8 cellular contexts compared by ENCODE assay signal in genomic region chr4:169270810-169271691, GRCh38. TPM values are rescaled to one million over a fixed set of nuclear protein-coding genes. Genes with fewer than 3 reads are reported as not detected.
DNase-seq lines count a peak whose midpoint lies in the region; ATAC-seq and TF ChIP-seq lines count a peak whose summit lies in the region.

TSS of gene SH3RF1 (minus strand) at chr4:169270956. CDS start at chr4:169269212, 1,744 bp downstream.

- peaks cover 20% of the 10 kb centered on the region for H3K4me1 ChIP-seq in mesodermal cell (ENCODE audit: control insufficient read depth, insufficient read depth, low read length, poor library complexity, severe bottlenecking)

- H3K27ac Mint-ChIP-seq in stimulated activated naive CD8-positive, alpha-beta T cell treated with anti-CD3 and anti-CD28 coated beads, Interleukin-15, amount 100 ng/mL, for 72 hours: no peak within 1 kb of the TSS

- H3K36me3 ChIP-seq in mesodermal cell (ENCODE audit: control insufficient read depth, insufficient read depth, low read length): peaks cover 5% of the 10 kb centered on the region

- H3K9me3 Mint-ChIP-seq in stimulated activated naive CD8-positive, alpha-beta T cell treated with anti-CD3 and anti-CD28 coated beads, Interleukin-15, amount 100 ng/mL, for 72 hours: no peaks in the 10 kb centered on the region

- peaks cover 6% of the 10 kb centered on the region for H3K4me1 Mint-ChIP-seq in stimulated activated naive CD8-positive, alpha-beta T cell treated with anti-CD3 and anti-CD28 coated beads, Interleukin-15, amount 100 ng/mL, for 72 hours

- peak; percentile 72 for ATAC-seq in HG02642 (IDR thresholded peaks at IDR 0.05; ENCODE audit: poor library complexity, unreplicated experiment)
- peak; percentile 78 for ATAC-seq in stimulated activated naive CD8-positive, alpha-beta T cell treated with anti-CD3 and anti-CD28 coated beads, Interleukin-15, amount 100 ng/mL, for 72 hours

- DNase-seq in AG08396 (ENCODE audit: low spot score) (peak; percentile 92), GM13976 (ENCODE audit: low spot score) (peak; percentile 86), NCI-H1105 treated with DMSO at 0.1 percent for 48 hours (lab: John Stamatoyannopoulos, UW) (peak; percentile 62), UCSD-AML1 (lab: John Stamatoyannopoulos, UW; ENCODE audit: unreplicated experiment) (peak; percentile 87), epidermal melanocyte (ENCODE audit: insufficient read length, low spot score) (peak; percentile 66)
- DNase-seq in stimulated activated naive CD8-positive, alpha-beta T cell treated with anti-CD3 and anti-CD28 coated beads, Interleukin-15, amount 100 ng/mL, for 72 hours: peak; percentile 35 to 41

- H3K4me3 ChIP-seq in mesodermal cell (ENCODE audit: extremely low read depth, insufficient read depth, low read length, poor library complexity, severe bottlenecking): peak within 1 kb of the TSS; percentile 93

- peaks cover 87% of the 10 kb centered on the region for H3K27me3 Mint-ChIP-seq in stimulated activated naive CD8-positive, alpha-beta T cell treated with anti-CD3 and anti-CD28 coated beads, Interleukin-15, amount 100 ng/mL, for 72 hours

- peak within 1 kb of the TSS; percentile 83 to 87 for H3K4me3 Mint-ChIP-seq in stimulated activated naive CD8-positive, alpha-beta T cell treated with anti-CD3 and anti-CD28 coated beads, Interleukin-15, amount 100 ng/mL, for 72 hours

- no peaks in the 10 kb centered on the region for H3K9me3 ChIP-seq in mesodermal cell (ENCODE audit: control insufficient read depth, low read length)

- TF ChIP-seq CTCF in GM13976 (IDR thresholded peaks at IDR 0.05; ENCODE audit: borderline replicate concordance, control extremely low read depth, extremely low read depth, insufficient read depth, missing control alignments): peak; percentile 23

- H3K27ac ChIP-seq in mesodermal cell (ENCODE audit: low read depth, low read length, severe bottlenecking): peak within 1 kb of the TSS; percentile 79

- in situ Hi-C loops in GM13976 (cut with MboI; ENCODE audit: low sequenced_read_pairs, unreplicated experiment): no loop called here

- 0% methylated on average over 49 to 81 of the region's 110 CpGs for WGBS in mesodermal cell (ENCODE audit: insufficient coverage in 2 of 2), 2 experiments

RNA-seq across cellular contexts. Expression of gene SH3RF1, which starts in this region (rescaled TPM):
- polyA plus RNA-seq in mesodermal cell (2013, experiment 1 of 2): 15.4 TPM
- 12.3 TPM for polyA plus RNA-seq in mesodermal cell (2013, experiment 2 of 2)

Comparison
In these comparisons a context has a peak if more than half of its experiments do, and no peak if none do; other contexts are left out.
1. Peak in every context shown above with its lines: DNase-seq, ATAC-seq, H3K4me3 ChIP-seq and H3K27ac ChIP-seq.
2. DNase-seq: peak in every context shown above with its lines; median percentile 92 in AG08396; 87 in UCSD-AML1; 86 in GM13976; 66 in epidermal melanocyte; 62 in NCI-H1105 treated with DMSO at 0.1 percent for 48 hours; 38 in stimulated activated naive CD8-positive, alpha-beta T cell treated with anti-CD3 and anti-CD28 coated beads, Interleukin-15, amount 100 ng/mL, for 72 hours.